36 cellular contexts compared by ENCODE assay signal in the genomic region with DNA sequence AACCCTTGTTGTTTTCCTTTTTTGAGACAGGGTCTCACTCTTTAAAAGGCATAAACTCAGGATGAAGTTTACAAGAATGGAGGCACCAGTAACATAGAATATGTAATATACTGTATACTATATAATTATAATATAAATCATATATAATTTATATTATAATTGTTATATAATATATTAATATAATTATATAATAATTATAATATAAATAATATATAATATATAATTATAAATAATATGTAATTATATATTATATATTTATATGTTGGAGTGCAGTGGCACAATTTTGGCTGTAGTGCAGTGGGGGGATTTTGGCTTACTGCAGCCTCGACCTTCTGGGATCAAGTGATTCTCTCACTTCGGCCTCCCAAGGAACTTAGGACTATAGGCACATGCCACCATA.
"Had no signal": no experiment of that assay in that cellular context is flagged by ENCODE, and none has a peak within 500 bp of the region (broad histone marks: within the 10 kb centered on the region; RNA-seq: fewer than 3 reads in every experiment).

No MANE protein-coding gene starts in this region.

- H3K36me3 Mint-ChIP-seq: activated CD4-positive, alpha-beta memory T cell treated with anti-CD3 and anti-CD28 coated beads for 36 hours; activated naive CD4-positive, alpha-beta T cell treated with anti-CD3 and anti-CD28 coated beads, Interleukin-2, amount 10 ng/mL, durations not matched to agents 7 days and 5 days; activated naive CD4-positive, alpha-beta T cell treated with anti-CD3 and anti-CD28 coated beads, Interleukin-2, amount 50 U/mL, for 24 hours; activated naive CD8-positive, alpha-beta T cell treated with anti-CD3 and anti-CD28 coated beads, Interleukin-2, amount 10 ng/mL, durations not matched to agents 7 days and 5 days; brain had no signal

- H3K27ac Mint-ChIP-seq: activated CD4-positive, alpha-beta memory T cell treated with anti-CD3 and anti-CD28 coated beads for 36 hours; activated CD4-positive, alpha-beta T cell treated with anti-CD3 and anti-CD28 coated beads for 36 hours; activated CD8-positive, alpha-beta T cell treated with anti-CD3 and anti-CD28 coated beads for 36 hours; activated naive CD4-positive, alpha-beta T cell treated with anti-CD3 and anti-CD28 coated beads, Interleukin-2, amount 10 ng/mL, durations not matched to agents 7 days and 5 days; activated naive CD4-positive, alpha-beta T cell treated with anti-CD3 and anti-CD28 coated beads, Interleukin-2, amount 50 U/mL, for 24 hours; activated naive CD8-positive, alpha-beta T cell; activated naive CD8-positive, alpha-beta T cell treated with anti-CD3 and anti-CD28 coated beads, Interleukin-2, amount 10 ng/mL, durations not matched to agents 7 days and 5 days; activated naive CD8-positive, alpha-beta T cell treated with anti-CD3 and anti-CD28 coated beads, Interleukin-2, amount 50 U/mL, for 24 hours; activated T-cell treated with anti-CD3 and anti-CD28 coated beads, Interleukin-2, amount 50 U/mL, for 24 hours; activated T-helper 2 cell treated with anti-CD3 and anti-CD28 coated beads, Interferon-gamma antibody, Interleukin-2, Interleukin-4, amounts not matched to agents 10 μg/mL and 5 μg/mL and 100 μg/mL, durations not matched to agents 14 hours and 24 hours and 36 hours; brain; T-helper 1 cell treated with Interleukin-12 subunit alpha and Interleukin-12 subunit beta and Interleukin-4 antibody, amounts not matched to agents 30 μg/mL and 1 μg/mL, for 36 hours; T-helper 2 cell treated with Interferon-gamma antibody and Interleukin-4, amounts not matched to agents 5 μg/mL and 100 μg/mL, for 36 hours had no signal

- H3K4me1 Mint-ChIP-seq: activated CD4-positive, alpha-beta T cell treated with anti-CD3 and anti-CD28 coated beads for 36 hours; activated naive CD4-positive, alpha-beta T cell treated with anti-CD3 and anti-CD28 coated beads, Interleukin-2, amount 10 ng/mL, durations not matched to agents 7 days and 5 days; activated naive CD4-positive, alpha-beta T cell treated with anti-CD3 and anti-CD28 coated beads, Interleukin-2, amount 50 U/mL, for 24 hours; activated naive CD8-positive, alpha-beta T cell treated with anti-CD3 and anti-CD28 coated beads, Interleukin-2, amount 10 ng/mL, durations not matched to agents 7 days and 5 days; activated naive CD8-positive, alpha-beta T cell treated with anti-CD3 and anti-CD28 coated beads, Interleukin-2, amount 50 U/mL, for 24 hours; brain; central memory CD8-positive, alpha-beta T cell had no signal

- H3K27me3 Mint-ChIP-seq: activated naive CD4-positive, alpha-beta T cell treated with anti-CD3 and anti-CD28 coated beads, Interleukin-2, amount 10 ng/mL, durations not matched to agents 7 days and 5 days; activated naive CD8-positive, alpha-beta T cell treated with anti-CD3 and anti-CD28 coated beads, Interleukin-2, amount 10 ng/mL, durations not matched to agents 7 days and 5 days had no signal

- FAIRE-seq: bronchial epithelial cell had no signal

- H3K4me3 ChIP-seq: ascending aorta, cardiac muscle cell had no signal

- H3K9me3 ChIP-seq: ascending aorta had no signal

- H3K36me3 ChIP-seq: ascending aorta, cardiac muscle cell had no signal

- H3K27ac ChIP-seq: ascending aorta, cardiac muscle cell, VCaP had no signal

- H3K4me3 Mint-ChIP-seq: activated CD4-positive, alpha-beta memory T cell treated with anti-CD3 and anti-CD28 coated beads for 36 hours; activated CD4-positive, alpha-beta T cell treated with anti-CD3 and anti-CD28 coated beads for 36 hours; activated CD8-positive, alpha-beta T cell treated with anti-CD3 and anti-CD28 coated beads for 36 hours; activated naive CD4-positive, alpha-beta T cell treated with anti-CD3 and anti-CD28 coated beads, Interleukin-2, amount 10 ng/mL, durations not matched to agents 7 days and 5 days; activated naive CD4-positive, alpha-beta T cell treated with anti-CD3 and anti-CD28 coated beads, Interleukin-2, amount 50 U/mL, for 24 hours; activated naive CD8-positive, alpha-beta T cell; activated naive CD8-positive, alpha-beta T cell treated with anti-CD3 and anti-CD28 coated beads, Interleukin-2, amount 10 ng/mL, durations not matched to agents 7 days and 5 days; activated naive CD8-positive, alpha-beta T cell treated with anti-CD3 and anti-CD28 coated beads, Interleukin-2, amount 50 U/mL, for 24 hours; activated T-cell treated with anti-CD3 and anti-CD28 coated beads, Interleukin-2, amount 50 U/mL, for 24 hours; brain; central memory CD8-positive, alpha-beta T cell; T-helper 1 cell treated with Interleukin-12 subunit alpha and Interleukin-12 subunit beta and Interleukin-4 antibody, amounts not matched to agents 30 μg/mL and 1 μg/mL, for 36 hours; T-helper 2 cell treated with Interferon-gamma antibody and Interleukin-4, amounts not matched to agents 5 μg/mL and 100 μg/mL, for 36 hours had no signal

- ATAC-seq: activated CD4-positive, alpha-beta T cell treated with anti-CD3 and anti-CD28 coated beads for 36 hours; activated CD4-positive, CD25-positive, alpha-beta regulatory T cell treated with anti-CD3 and anti-CD28 coated beads, Interleukin-2, amount 50 U/mL, for 24 hours; activated CD8-positive, alpha-beta T cell treated with anti-CD3 and anti-CD28 coated beads for 36 hours; activated naive CD8-positive, alpha-beta T cell treated with anti-CD3 and anti-CD28 coated beads, Interleukin-2, amount 50 U/mL, for 24 hours had no signal

- DNase-seq: activated CD4-positive, alpha-beta memory T cell treated with anti-CD3 and anti-CD28 coated beads for 36 hours; activated CD4-positive, alpha-beta T cell treated with anti-CD3 and anti-CD28 coated beads for 1 hour; activated CD4-positive, alpha-beta T cell treated with anti-CD3 and anti-CD28 coated beads for 36 hours; activated CD4-positive, alpha-beta T cell treated with anti-CD3 and anti-CD28 coated beads for 48 hours; activated CD4-positive, alpha-beta T cell treated with anti-CD3 and anti-CD28 coated beads, Interleukin-2, amount 50 U/mL, for 1 hour; activated CD4-positive, alpha-beta T cell treated with anti-CD3 and anti-CD28 coated beads, Interleukin-2, amount 50 U/mL, for 4 hours; activated CD4-positive, CD25-positive, alpha-beta regulatory T cell; activated CD8-positive, alpha-beta memory T cell treated with anti-CD3 and anti-CD28 coated beads, Interleukin-2, amount 50 U/mL, for 48 hours; activated CD8-positive, alpha-beta T cell treated with anti-CD3 and anti-CD28 coated beads for 36 hours; activated effector memory CD4-positive, alpha-beta T cell treated with Interleukin-2 at 50 U/mL for 16 hours; activated gamma-delta T cell; activated naive CD4-positive, alpha-beta T cell treated with anti-CD3 and anti-CD28 coated beads, Interleukin-2, amount 10 ng/mL, durations not matched to agents 7 days and 5 days; activated naive CD4-positive, alpha-beta T cell treated with Interleukin-2 at 50 U/mL for 16 hours; activated naive CD8-positive, alpha-beta T cell treated with anti-CD3 and anti-CD28 coated beads, Interleukin-2, amount 10 ng/mL, durations not matched to agents 7 days and 5 days; activated naive CD8-positive, alpha-beta T cell treated with anti-CD3 and anti-CD28 coated beads, Interleukin-2, amount 50 U/mL, for 24 hours; activated T-cell treated with anti-CD3 and anti-CD28 coated beads, Interleukin-2, amount 50 U/mL, for 24 hours; activated T-cell treated with anti-CD3 and anti-CD28 coated beads, Interleukin-2, amount 50 U/mL, for 48 hours; amygdala; anterior cingulate cortex; caudate nucleus; cerebellar nuclear complex; T-helper 1 cell; T-helper 2 cell; T-helper 9 cell had no signal

- H3K9me3 Mint-ChIP-seq: activated CD4-positive, alpha-beta memory T cell treated with anti-CD3 and anti-CD28 coated beads for 36 hours; activated CD8-positive, alpha-beta T cell treated with anti-CD3 and anti-CD28 coated beads for 36 hours; activated naive CD4-positive, alpha-beta T cell treated with anti-CD3 and anti-CD28 coated beads, Interleukin-2, amount 10 ng/mL, durations not matched to agents 7 days and 5 days; activated naive CD4-positive, alpha-beta T cell treated with anti-CD3 and anti-CD28 coated beads, Interleukin-2, amount 50 U/mL, for 24 hours; activated naive CD8-positive, alpha-beta T cell treated with anti-CD3 and anti-CD28 coated beads, Interleukin-2, amount 10 ng/mL, durations not matched to agents 7 days and 5 days; activated naive CD8-positive, alpha-beta T cell treated with anti-CD3 and anti-CD28 coated beads, Interleukin-2, amount 50 U/mL, for 24 hours; activated T-cell treated with anti-CD3 and anti-CD28 coated beads, Interleukin-2, amount 50 U/mL, for 24 hours; activated T-helper 2 cell treated with anti-CD3 and anti-CD28 coated beads, Interferon-gamma antibody, Interleukin-2, Interleukin-4, amounts not matched to agents 10 μg/mL and 5 μg/mL and 100 μg/mL, durations not matched to agents 14 hours and 24 hours and 36 hours; T-helper 1 cell treated with Interleukin-12 subunit alpha and Interleukin-12 subunit beta and Interleukin-4 antibody, amounts not matched to agents 30 μg/mL and 1 μg/mL, for 36 hours; T-helper 2 cell treated with Interferon-gamma antibody and Interleukin-4, amounts not matched to agents 5 μg/mL and 100 μg/mL, for 36 hours had no signal

- H3K27me3 ChIP-seq: ascending aorta, cardiac muscle cell had no signal
